Comparison of ENCODE assay signal across 41 cellular contexts in the genomic region with DNA sequence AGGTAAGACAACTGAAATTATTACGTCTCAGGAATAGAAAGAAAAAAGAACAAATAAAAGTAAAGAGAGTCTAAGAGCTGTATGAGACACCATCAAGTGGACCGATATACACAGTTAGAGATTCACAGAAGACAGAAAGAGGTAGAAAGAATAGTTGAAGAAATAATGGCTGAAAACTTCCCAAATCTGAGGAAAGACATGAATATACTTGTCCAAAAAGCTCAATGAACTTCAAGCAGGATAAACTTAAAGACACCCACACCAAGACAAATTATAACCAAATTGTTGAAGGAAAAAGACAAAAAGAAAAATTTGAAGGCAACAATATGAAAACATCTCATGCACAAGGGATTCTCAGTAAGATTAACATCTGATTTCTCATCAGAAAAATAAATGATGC. TPM values are rescaled to one million over a fixed set of nuclear protein-coding genes. Genes with fewer than 3 reads are reported as not detected.
"Had no signal": no experiment of that assay in that cellular context is flagged by ENCODE, and none has a peak within 500 bp of the region (broad histone marks: within the 10 kb centered on the region; RNA-seq: fewer than 3 reads in every experiment).

No MANE protein-coding gene starts in this region.

- H3K36me3 ChIP-seq: adrenal gland, ascending aorta, brain microvascular endothelial cell, breast epithelium, cardiac muscle cell had no signal

- H3K9me3 Mint-ChIP-seq: activated naive CD4-positive, alpha-beta T cell treated with anti-CD3 and anti-CD28 coated beads, Interleukin-2, amount 10 ng/mL, durations not matched to agents 7 days and 5 days; activated naive CD8-positive, alpha-beta T cell treated with anti-CD3 and anti-CD28 coated beads, Interleukin-2, amount 10 ng/mL, durations not matched to agents 7 days and 5 days; activated T-helper 1 cell treated with anti-CD3 and anti-CD28 coated beads, Interleukin-12 subunit alpha, Interleukin-12 subunit beta, Interleukin-2, Interleukin-4 antibody, amounts not matched to agents 30 ng/mL and 10 ng/mL and 1 ng/mL, durations not matched to agents 14 hours and 24 hours and 36 hours; activated T-helper 2 cell treated with anti-CD3 and anti-CD28 coated beads, Interferon-gamma antibody, Interleukin-2, Interleukin-4, amounts not matched to agents 10 μg/mL and 5 μg/mL and 100 μg/mL, durations not matched to agents 14 hours and 24 hours and 36 hours had no signal

- FAIRE-seq: astrocyte, bronchial epithelial cell had no signal

- H3K27me3 ChIP-seq: ascending aorta, body of pancreas, brain microvascular endothelial cell, breast epithelium had no signal

- H3K9me3 ChIP-seq: ascending aorta, body of pancreas, breast epithelium had no signal

- ATAC-seq: activated naive CD4-positive, alpha-beta T cell treated with anti-CD3 and anti-CD28 coated beads, Interleukin-2, amount 50 U/mL, for 72 hours; activated naive CD8-positive, alpha-beta T cell treated with anti-CD3 and anti-CD28 coated beads, Interleukin-2, amount 50 U/mL, for 24 hours; activated T-cell treated with anti-CD3 and anti-CD28 coated beads, Interleukin-2, amount 50 U/mL, for 4 hours; activated T-cell treated with anti-CD3 and anti-CD28 coated beads, Interleukin-2, amount 50 U/mL, for 72 hours; activated T-helper 17 cell treated with anti-CD3 and anti-CD28 coated beads, Interleukin-2, amount 50 U/mL, for 72 hours; body of pancreas had no signal

- H3K27ac Mint-ChIP-seq: activated naive CD4-positive, alpha-beta T cell treated with anti-CD3 and anti-CD28 coated beads for 36 hours; activated naive CD4-positive, alpha-beta T cell treated with anti-CD3 and anti-CD28 coated beads, Interleukin-2, amount 10 ng/mL, durations not matched to agents 7 days and 5 days; activated naive CD4-positive, alpha-beta T cell treated with anti-CD3 and anti-CD28 coated beads, Interleukin-2, amount 50 U/mL, for 24 hours; activated naive CD4-positive, alpha-beta T cell treated with anti-CD3 and anti-CD28 coated beads, Interleukin-2, amount 50 U/mL, for 72 hours; activated naive CD8-positive, alpha-beta T cell; activated naive CD8-positive, alpha-beta T cell treated with anti-CD3 and anti-CD28 coated beads for 36 hours; activated naive CD8-positive, alpha-beta T cell treated with anti-CD3 and anti-CD28 coated beads, Interleukin-2, amount 10 ng/mL, durations not matched to agents 7 days and 5 days; activated naive CD8-positive, alpha-beta T cell treated with anti-CD3 and anti-CD28 coated beads, Interleukin-2, amount 50 U/mL, for 24 hours; activated T-cell treated with anti-CD3 and anti-CD28 coated beads, Interleukin-2, amount 50 U/mL, for 24 hours; activated T-cell treated with anti-CD3 and anti-CD28 coated beads, Interleukin-2, amount 50 U/mL, for 72 hours; activated T-helper 1 cell treated with anti-CD3 and anti-CD28 coated beads, Interleukin-12 subunit alpha, Interleukin-12 subunit beta, Interleukin-2, Interleukin-4 antibody, amounts not matched to agents 30 ng/mL and 10 ng/mL and 1 ng/mL, durations not matched to agents 14 hours and 24 hours and 36 hours; activated T-helper 17 cell treated with anti-CD3 and anti-CD28 coated beads, Interleukin-2, amount 50 U/mL, for 72 hours; activated T-helper 2 cell treated with anti-CD3 and anti-CD28 coated beads, Interferon-gamma antibody, Interleukin-2, Interleukin-4, amounts not matched to agents 10 μg/mL and 5 μg/mL and 100 μg/mL, durations not matched to agents 14 hours and 24 hours and 36 hours; brain had no signal

- H3K4me1 Mint-ChIP-seq: activated naive CD4-positive, alpha-beta T cell treated with anti-CD3 and anti-CD28 coated beads, Interleukin-2, amount 10 ng/mL, durations not matched to agents 7 days and 5 days; activated naive CD4-positive, alpha-beta T cell treated with anti-CD3 and anti-CD28 coated beads, Interleukin-2, amount 50 U/mL, for 24 hours; activated naive CD8-positive, alpha-beta T cell treated with anti-CD3 and anti-CD28 coated beads for 36 hours; activated naive CD8-positive, alpha-beta T cell treated with anti-CD3 and anti-CD28 coated beads, Interleukin-2, amount 10 ng/mL, durations not matched to agents 7 days and 5 days; activated naive CD8-positive, alpha-beta T cell treated with anti-CD3 and anti-CD28 coated beads, Interleukin-2, amount 50 U/mL, for 24 hours; activated T-helper 17 cell treated with anti-CD3 and anti-CD28 coated beads, Interleukin-2, amount 50 U/mL, for 72 hours; brain; central memory CD8-positive, alpha-beta T cell had no signal

- H3K27ac ChIP-seq: adrenal gland, ascending aorta, body of pancreas, brain microvascular endothelial cell, breast epithelium, cardiac muscle cell had no signal

- H3K4me1 ChIP-seq: adrenal gland, ascending aorta, body of pancreas, breast epithelium had no signal

- DNase-seq: activated effector memory CD4-positive, alpha-beta T cell treated with anti-CD3 and anti-CD28 coated beads, Interleukin-2, amount 50 U/mL, for 16 hours; activated effector memory CD4-positive, alpha-beta T cell treated with Interleukin-2 at 50 U/mL for 16 hours; activated gamma-delta T cell; activated gamma-delta T cell treated with Interleukin-2 at 50 U/mL for 16 hours; activated naive CD4-positive, alpha-beta T cell; activated naive CD4-positive, alpha-beta T cell treated with anti-CD3 and anti-CD28 coated beads for 36 hours; activated naive CD4-positive, alpha-beta T cell treated with anti-CD3 and anti-CD28 coated beads, Interleukin-2, amount 10 ng/mL, durations not matched to agents 7 days and 5 days; activated naive CD4-positive, alpha-beta T cell treated with anti-CD3 and anti-CD28 coated beads, Interleukin-2, amount 50 U/mL, for 16 hours; activated naive CD4-positive, alpha-beta T cell treated with Interleukin-2 at 50 U/mL for 16 hours; activated naive CD8-positive, alpha-beta T cell treated with anti-CD3 and anti-CD28 coated beads for 36 hours; activated naive CD8-positive, alpha-beta T cell treated with anti-CD3 and anti-CD28 coated beads, Interleukin-2, amount 10 ng/mL, durations not matched to agents 7 days and 5 days; activated naive CD8-positive, alpha-beta T cell treated with anti-CD3 and anti-CD28 coated beads, Interleukin-2, amount 50 U/mL, for 24 hours; activated T-cell treated with anti-CD3 and anti-CD28 coated beads, Interleukin-2, amount 50 U/mL, for 24 hours; activated T-cell treated with anti-CD3 and anti-CD28 coated beads, Interleukin-2, amount 50 U/mL, for 4 hours; activated T-cell treated with anti-CD3 and anti-CD28 coated beads, Interleukin-2, amount 50 U/mL, for 48 hours; activated T-cell treated with anti-CD3 and anti-CD28 coated beads, Interleukin-2, amount 50 U/mL, for 72 hours; adrenal gland; amniotic stem cell; amygdala; anterior cingulate cortex; aorta; body of pancreas; brain microvascular endothelial cell; caudate nucleus; central memory CD4-positive, alpha-beta T cell; cerebellar nuclear complex had no signal

- H3K4me3 ChIP-seq: adrenal gland, ascending aorta, body of pancreas, breast epithelium, cardiac muscle cell had no signal

- H3K36me3 Mint-ChIP-seq: activated naive CD4-positive, alpha-beta T cell treated with anti-CD3 and anti-CD28 coated beads, Interleukin-2, amount 10 ng/mL, durations not matched to agents 7 days and 5 days; activated naive CD8-positive, alpha-beta T cell treated with anti-CD3 and anti-CD28 coated beads for 36 hours; activated naive CD8-positive, alpha-beta T cell treated with anti-CD3 and anti-CD28 coated beads, Interleukin-2, amount 10 ng/mL, durations not matched to agents 7 days and 5 days; brain had no signal

- H3K4me3 Mint-ChIP-seq: activated naive CD4-positive, alpha-beta T cell treated with anti-CD3 and anti-CD28 coated beads for 36 hours; activated naive CD4-positive, alpha-beta T cell treated with anti-CD3 and anti-CD28 coated beads, Interleukin-2, amount 10 ng/mL, durations not matched to agents 7 days and 5 days; activated naive CD4-positive, alpha-beta T cell treated with anti-CD3 and anti-CD28 coated beads, Interleukin-2, amount 50 U/mL, for 24 hours; activated naive CD8-positive, alpha-beta T cell; activated naive CD8-positive, alpha-beta T cell treated with anti-CD3 and anti-CD28 coated beads for 36 hours; activated naive CD8-positive, alpha-beta T cell treated with anti-CD3 and anti-CD28 coated beads, Interleukin-2, amount 10 ng/mL, durations not matched to agents 7 days and 5 days; activated naive CD8-positive, alpha-beta T cell treated with anti-CD3 and anti-CD28 coated beads, Interleukin-2, amount 50 U/mL, for 24 hours; activated T-cell treated with anti-CD3 and anti-CD28 coated beads, Interleukin-2, amount 50 U/mL, for 24 hours; activated T-cell treated with anti-CD3 and anti-CD28 coated beads, Interleukin-2, amount 50 U/mL, for 4 hours; activated T-cell treated with anti-CD3 and anti-CD28 coated beads, Interleukin-2, amount 50 U/mL, for 72 hours; activated T-helper 1 cell treated with anti-CD3 and anti-CD28 coated beads, Interleukin-12 subunit alpha, Interleukin-12 subunit beta, Interleukin-2, Interleukin-4 antibody, amounts not matched to agents 30 ng/mL and 10 ng/mL and 1 ng/mL, durations not matched to agents 14 hours and 24 hours and 36 hours; activated T-helper 17 cell treated with anti-CD3 and anti-CD28 coated beads, Interleukin-2, amount 50 U/mL, for 72 hours; brain; central memory CD8-positive, alpha-beta T cell had no signal

RNA-seq across cellular contexts. Expression of a gene that starts 19.6 kb away (rescaled TPM):
- total RNA-seq: activated naive CD4-positive, alpha-beta T cell treated with anti-CD3 and anti-CD28 coated beads for 36 hours; activated naive CD8-positive, alpha-beta T cell treated with anti-CD3 and anti-CD28 coated beads for 36 hours; activated naive CD8-positive, alpha-beta T cell treated with anti-CD3 and anti-CD28 coated beads, Interleukin-2, amount 10 ng/mL, durations not matched to agents 7 days and 5 days; activated T-cell treated with anti-CD3 and anti-CD28 coated beads, Interleukin-2, amount 50 U/mL, for 4 hours; activated T-cell treated with anti-CD3 and anti-CD28 coated beads, Interleukin-2, amount 50 U/mL, for 72 hours; activated T-helper 1 cell treated with anti-CD3 and anti-CD28 coated beads, Interleukin-12 subunit alpha, Interleukin-12 subunit beta, Interleukin-2, Interleukin-4 antibody, amounts not matched to agents 30 ng/mL and 10 ng/mL and 1 ng/mL, durations not matched to agents 14 hours and 24 hours and 36 hours; activated T-helper 17 cell treated with anti-CD3 and anti-CD28 coated beads, Interleukin-2, amount 50 U/mL, for 72 hours; activated T-helper 2 cell treated with anti-CD3 and anti-CD28 coated beads, Interferon-gamma antibody, Interleukin-2, Interleukin-4, amounts not matched to agents 10 μg/mL and 5 μg/mL and 100 μg/mL, durations not matched to agents 14 hours and 24 hours and 36 hours; adrenal gland; aorta; ascending aorta; astrocyte; body of pancreas; bronchial epithelial cell; cardiac muscle cell; cardiac septum; chondrocyte had no signal
- polyA plus RNA-seq: adrenal gland, aorta, cardiac muscle cell had no signal

RNA-seq across cellular contexts. Expression of a gene that starts 39.4 kb away (rescaled TPM):
- total RNA-seq: activated naive CD4-positive, alpha-beta T cell treated with anti-CD3 and anti-CD28 coated beads for 36 hours; activated naive CD4-positive, alpha-beta T cell treated with anti-CD3 and anti-CD28 coated beads, Interleukin-2, amount 50 U/mL, for 72 hours; activated naive CD8-positive, alpha-beta T cell treated with anti-CD3 and anti-CD28 coated beads for 36 hours; activated T-helper 1 cell treated with anti-CD3 and anti-CD28 coated beads, Interleukin-12 subunit alpha, Interleukin-12 subunit beta, Interleukin-2, Interleukin-4 antibody, amounts not matched to agents 30 ng/mL and 10 ng/mL and 1 ng/mL, durations not matched to agents 14 hours and 24 hours and 36 hours had no signal
- polyA plus RNA-seq: cardiac muscle cell had no signal
